Comparison of ENCODE assay signal across 18 cellular contexts in the genomic region with DNA sequence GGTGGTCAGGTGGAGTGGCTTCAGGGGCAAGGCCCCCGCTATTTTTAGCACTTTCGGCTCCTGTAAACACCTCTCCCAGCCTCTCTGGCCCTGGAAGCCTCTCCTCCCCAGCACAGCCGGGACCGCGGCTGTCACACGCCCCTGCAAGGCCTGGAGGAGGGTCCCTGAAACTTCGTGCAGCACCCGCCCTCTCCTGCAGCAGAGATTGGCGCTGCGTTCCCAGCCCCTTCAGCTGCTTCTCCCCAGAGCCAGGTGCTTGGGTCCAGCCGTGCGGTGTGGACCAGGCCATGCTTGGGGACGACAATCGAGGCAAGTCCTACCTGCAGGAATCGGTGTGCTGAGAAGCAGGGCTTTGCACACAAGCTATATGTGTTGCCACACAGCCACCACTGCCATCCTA. TPM values are rescaled to one million over a fixed set of nuclear protein-coding genes. Genes with fewer than 3 reads are reported as not detected.
A peak's percentile ranks its signal among the peaks of the same experiment; 100 is the strongest.
DNase-seq lines count a peak whose midpoint lies in the region; FAIRE-seq and TF ChIP-seq lines count a peak whose summit lies in the region.
"Had no signal": no experiment of that assay in that cellular context is flagged by ENCODE, and none has a peak within 500 bp of the region (broad histone marks: within the 10 kb centered on the region; RNA-seq: fewer than 3 reads in every experiment).

No MANE protein-coding gene starts in this region.

- 0 out of 2 replicates have a peak overlapping the region, but pooled peaks have one; percentile 38 for H3K27ac ChIP-seq in BLaER1
- H3K27ac ChIP-seq: gastrocnemius medialis, hepatocyte, PC-9, skin epidermis had no signal

- no peaks in the 10 kb centered on the region for H3K27me3 ChIP-seq in BLaER1
- H3K27me3 ChIP-seq: gastrocnemius medialis, hepatocyte had no signal

- no peak for TF ChIP-seq POLR2A in GM12891 (IDR thresholded peaks at IDR 0.05; ENCODE audit: low read depth, low read length)

- H3K9ac ChIP-seq in BLaER1, result 0 out of 2 replicates have a peak overlapping the region, but pooled peaks have one; percentile 14

- H3K4me1 ChIP-seq in BLaER1, result peaks cover 18% of the 10 kb centered on the region
- H3K4me1 ChIP-seq: gastrocnemius medialis had no signal

- no peak for FAIRE-seq in GM12891 (lab: Jason Lieb, UNC)
- no peak for FAIRE-seq in urothelium cell line (lab: Jason Lieb, UNC)

- H3K36me3 ChIP-seq in BLaER1, result peaks cover 23% of the 10 kb centered on the region
- H3K36me3 ChIP-seq: gastrocnemius medialis had no signal

- DNase-seq in DMS79 (lab: John Stamatoyannopoulos, UW) (peak; percentile 76), NCI-H2227 treated with DMSO at 0.1 percent for 48 hours (lab: John Stamatoyannopoulos, UW) (peak; percentile 34), left kidney (ENCODE audit: low read depth, low spot score) (peak; percentile 78), GM12891 (ENCODE audit: insufficient read length, low spot score) (no peak), kidney glomerular epithelial cell (lab: John Stamatoyannopoulos, UW) (no peak), urothelium cell line (ENCODE audit: low spot score) (no peak)
- DNase-seq in stimulated activated CD4-positive, alpha-beta T cell treated with anti-CD3 and anti-CD28 coated beads, Interleukin-1b, Interleukin-23, amount 100 ng/mL, for 48 hours, result no peak
- DNase-seq: activated CD4-positive, alpha-beta T cell treated with anti-CD3 and anti-CD28 coated beads, Interleukin-2, amount 10 ng/mL, durations not matched to agents 24 days and 14 days; activated gamma-delta T cell treated with Interleukin-2 at 50 U/mL for 16 hours; activated T-cell treated with anti-CD3 and anti-CD28 coated beads, Interleukin-2, amount 50 U/mL, for 24 hours; gastrocnemius medialis; IMR-90; left colon; PC-9; stimulated activated naive CD8-positive, alpha-beta T cell treated with anti-CD3 and anti-CD28 coated beads, Interleukin-15, amount 100 ng/mL, for 72 hours had no signal

- no peak overlapping the region for H3K4me2 ChIP-seq in BLaER1
- H3K4me2 ChIP-seq: hepatocyte, PC-9 had no signal

- no peak overlapping the region for H3K4me3 ChIP-seq in BLaER1
- H3K4me3 ChIP-seq: gastrocnemius medialis, hepatocyte, PC-9, skin epidermis had no signal

- no peaks in the 10 kb centered on the region for H3K9me3 ChIP-seq in BLaER1
- H3K9me3 ChIP-seq: gastrocnemius medialis had no signal

- no peaks in the 10 kb centered on the region for H4K20me1 ChIP-seq in BLaER1

TF ChIP-seq in GM12891, 5 proteins besides CTCF, POLR2A, EP300 and RAD21:
- no peak for TF ChIP-seq POU2F2 (IDR thresholded peaks at IDR 0.05; ENCODE audit: low read depth, low read length)
- TF ChIP-seq SPI1 (IDR thresholded peaks at IDR 0.05; ENCODE audit: low read depth, low read length), result no peak
- TF ChIP-seq POLR2AphosphoS5 (IDR thresholded peaks at IDR 0.05; ENCODE audit: low read depth, low read length), result no peak
- TF ChIP-seq PAX5 (IDR thresholded peaks at IDR 0.05; ENCODE audit: insufficient read depth, low read length, severe bottlenecking), result no peak
- TF ChIP-seq TAF1 (IDR thresholded peaks at IDR 0.05; ENCODE audit: low read depth, low read length), result no peak

RNA-seq across cellular contexts. Expression of gene TRAF3, which starts 27.9 kb away (rescaled TPM):
- polyA plus RNA-seq in GM12891 (2012; ENCODE audit: low read depth, missing spikeins), result 49.2 TPM

Comparison
In these comparisons a context has a peak if more than half of its experiments do, and no peak if none do; other contexts are left out.
1. DNase-seq: peak in DMS79 (single experiment), NCI-H2227 treated with DMSO at 0.1 percent for 48 hours (single experiment) and left kidney (single experiment); none in GM12891 (single experiment), kidney glomerular epithelial cell (single experiment), urothelium cell line (single experiment) and stimulated activated CD4-positive, alpha-beta T cell treated with anti-CD3 and anti-CD28 coated beads, Interleukin-1b, Interleukin-23, amount 100 ng/mL, for 48 hours (single experiment).